Comparison of ENCODE assay signal across 8 cellular contexts in genomic region chr5:180605554-180606214, GRCh38. TPM values are rescaled to one million over a fixed set of nuclear protein-coding genes. Genes with fewer than 3 reads are reported as not detected.
DNase-seq lines count a peak whose midpoint lies in the region; ATAC-seq and TF ChIP-seq lines count a peak whose summit lies in the region.

No MANE protein-coding gene starts in this region.

- peaks cover 0 to 2% of the 10 kb centered on the region in 2 donors for H3K4me1 ChIP-seq in lung (ENCODE audit: control insufficient read depth in 2 of 2, insufficient read depth in 2 of 2, low read length in 2 of 2)

- H3K4me1 Mint-ChIP-seq in chondrocyte (ENCODE audit: low read depth) = no peaks in the 10 kb centered on the region

- no peaks in the 10 kb centered on the region for H3K36me3 Mint-ChIP-seq in chondrocyte (ENCODE audit: low read depth)

- H3K9me3 ChIP-seq in lung (ENCODE audit: control insufficient read depth in 2 of 2, insufficient read depth in 1 of 2, low read length in 1 of 2) = no peaks in the 10 kb centered on the region

- no peak overlapping the region for H3K4me3 ChIP-seq in lung

- peak; percentile 14 for DNase-seq in NK-92 treated with Interleukin-12 subunit alpha and Interleukin-12 subunit beta, amount 100 ng/mL, for 24 hours (lab: John Stamatoyannopoulos, UW)
- no peak for DNase-seq in NK-92 (lab: John Stamatoyannopoulos, UW; ENCODE audit: unreplicated experiment)
- DNase-seq in NCI-H1092 (lab: John Stamatoyannopoulos, UW) = peak; percentile 31
- peak; percentile 41 for DNase-seq in activated CD4-positive, alpha-beta T cell treated with anti-CD3 and anti-CD28 coated beads for 1 hour
- peak; percentile 67 for DNase-seq in chondrocyte (ENCODE audit: low spot score)
- DNase-seq in lung (ENCODE audit: low spot score) = peak; percentile 56
- peak; percentile 42 for DNase-seq in stimulated activated CD8-positive, alpha-beta memory T cell treated with anti-CD3 and anti-CD28 coated beads, Interleukin-7, amount 100 ng/mL, for 24 hours (ENCODE audit: low read depth)

- ATAC-seq in lung (ENCODE audit: insufficient read depth, low FRiP score) (no peak), GM19452 (IDR thresholded peaks at IDR 0.05; ENCODE audit: unreplicated experiment) (no peak)

- WGBS in lung, 2 donors = 52 to 57% methylated on average over 11 of the region's 11 CpGs

- no peaks in the 10 kb centered on the region for H3K27me3 ChIP-seq in lung (ENCODE audit: control insufficient read depth, insufficient read depth)

- no peaks in the 10 kb centered on the region for H3K9me3 Mint-ChIP-seq in chondrocyte (ENCODE audit: low read depth)

- H3K4me3 Mint-ChIP-seq in chondrocyte (ENCODE audit: unreplicated experiment) = no peak overlapping the region

- H3K27ac Mint-ChIP-seq in chondrocyte (ENCODE audit: unreplicated experiment) = no peak overlapping the region

- peaks cover 0 to 8% of the 10 kb centered on the region in 2 donors for H3K36me3 ChIP-seq in lung (ENCODE audit: control insufficient read depth in 2 of 2, insufficient read depth in 2 of 2, low read length in 2 of 2)

- no peak overlapping the region for H3K27ac ChIP-seq in lung (ENCODE audit: low read depth in 1 of 2, low read length in 1 of 2)

- TF ChIP-seq CTCF in chondrocyte (IDR thresholded peaks at IDR 0.05) = peak; percentile 84
- TF ChIP-seq CTCF in lung (IDR thresholded peaks at IDR 0.05; ENCODE audit: control extremely low read depth, extremely low read depth) = peak; percentile 37

- H3K27me3 Mint-ChIP-seq in chondrocyte (ENCODE audit: low read depth) = no peaks in the 10 kb centered on the region

RNA-seq across cellular contexts. Expression of gene SCGB3A1, which starts 14.4 kb away (rescaled TPM):
- total RNA-seq in chondrocyte = 0.47 to 0.77 TPM in 2 of 3 replicates, not detected in the other
- total RNA-seq in lung = 1,000 to 10,000 TPM in 1 of 2 donors, 100 to 1,000 TPM in 1; 119 to 1,453 TPM
- 1,000 to 10,000 TPM in 1 of 2 donors, 100 to 1,000 TPM in 1; 595 to 3,799 TPM for polyA plus RNA-seq in lung

RNA-seq across cellular contexts. Expression of gene FLT4, which starts 43.7 kb away (rescaled TPM):
- total RNA-seq in chondrocyte = 0.10 to 0.31 TPM (median 0.29 TPM) in 3 replicates
- total RNA-seq in lung = 10 to 100 TPM; 34.3 to 42.1 TPM
- polyA plus RNA-seq in lung = 10 to 100 TPM; 12.6 to 16.2 TPM

Comparison
In these comparisons a context has a peak if more than half of its experiments do, and no peak if none do; other contexts are left out.
1. RNA of gene SCGB3A1, which starts 14.4 kb away (total RNA-seq): 119 to 1,453 TPM in lung; 0.47 to 0.77 TPM in chondrocyte; every median in the first group is over 10 times any median in the second.
2. RNA of gene FLT4, which starts 43.7 kb away (total RNA-seq): 34.3 to 42.1 TPM in lung; 0.10 to 0.31 TPM in chondrocyte; every median in the first group is over 10 times any median in the second.